ENCODE assay signal across 20 cellular contexts in the genomic region with DNA sequence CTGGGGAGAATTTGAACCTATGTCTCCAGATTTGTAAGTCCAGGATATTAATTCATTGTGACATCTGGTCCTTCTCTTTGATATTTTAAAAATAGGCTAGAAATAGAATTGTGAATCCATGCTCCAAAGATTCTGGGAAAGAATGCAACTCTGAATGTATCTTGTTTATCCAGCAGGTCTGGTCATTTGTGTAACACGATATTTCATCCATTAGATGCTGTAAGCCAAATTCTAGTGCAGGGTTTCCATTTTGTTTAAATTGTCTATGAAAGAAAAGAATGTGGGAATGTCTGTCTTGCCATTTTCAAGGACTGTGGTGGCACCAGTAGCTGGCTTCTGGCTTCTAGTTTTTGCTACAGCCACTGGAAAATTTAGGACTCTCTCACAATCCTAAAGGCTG.
"Had no signal": no experiment of that assay in that cellular context is flagged by ENCODE, and none has a peak within 500 bp of the region (broad histone marks: within the 10 kb centered on the region; RNA-seq: fewer than 3 reads in every experiment).

No MANE protein-coding gene starts in this region.

- ATAC-seq: activated CD8-positive, alpha-beta T cell treated with anti-CD3 and anti-CD28 coated beads, Interleukin-2, amount 10 ng/mL, durations not matched to agents 7 days and 5 days had no signal

- H3K36me3 ChIP-seq: breast epithelium had no signal

- H3K36me3 Mint-ChIP-seq: activated naive CD4-positive, alpha-beta T cell treated with anti-CD3 and anti-CD28 coated beads, Interleukin-2, amount 50 U/mL, for 24 hours had no signal

- DNase-seq: activated CD4-positive, alpha-beta T cell treated with anti-CD3 and anti-CD28 coated beads for 48 hours; activated CD4-positive, alpha-beta T cell treated with anti-CD3 and anti-CD28 coated beads, Interleukin-2, amount 50 U/mL, for 4 hours; activated CD4-positive, CD25-positive, alpha-beta regulatory T cell treated with anti-CD3 and anti-CD28 coated beads, Interleukin-2, amount 50 U/mL, for 72 hours; activated CD8-positive, alpha-beta memory T cell treated with anti-CD3 and anti-CD28 coated beads, Interleukin-2, amount 50 U/mL, for 48 hours; activated CD8-positive, alpha-beta T cell treated with anti-CD3 and anti-CD28 coated beads, Interleukin-2, amount 10 ng/mL, durations not matched to agents 7 days and 5 days; activated effector memory CD4-positive, alpha-beta T cell treated with Interleukin-2 at 50 U/mL for 16 hours; activated naive CD4-positive, alpha-beta T cell; activated T-cell treated with anti-CD3 and anti-CD28 coated beads, Interleukin-2, amount 50 U/mL, for 1 hour; aorta; caudate nucleus; KG1; NCI-H1092; NCI-H1417; NCI-H1930; NCI-H524; PC-9; SK-N-SH had no signal

- H3K4me3 Mint-ChIP-seq: activated CD8-positive, alpha-beta T cell treated with anti-CD3 and anti-CD28 coated beads, Interleukin-2, amount 10 ng/mL, durations not matched to agents 7 days and 5 days; activated naive CD4-positive, alpha-beta T cell treated with anti-CD3 and anti-CD28 coated beads, Interleukin-2, amount 50 U/mL, for 24 hours; activated T-helper 1 cell treated with anti-CD3 and anti-CD28 coated beads, Interleukin-12 subunit alpha, Interleukin-12 subunit beta, Interleukin-2, Interleukin-4 antibody, amounts not matched to agents 30 ng/mL and 10 ng/mL and 1 ng/mL, durations not matched to agents 14 hours and 24 hours and 36 hours had no signal

- H3K4me1 Mint-ChIP-seq: activated naive CD4-positive, alpha-beta T cell treated with anti-CD3 and anti-CD28 coated beads, Interleukin-2, amount 50 U/mL, for 24 hours had no signal

- H3K9ac ChIP-seq: SK-N-SH had no signal

- H3K4me1 ChIP-seq: breast epithelium had no signal

- H2AFZ ChIP-seq: PC-9 had no signal

- H3K27ac Mint-ChIP-seq: activated CD8-positive, alpha-beta T cell treated with anti-CD3 and anti-CD28 coated beads, Interleukin-2, amount 10 ng/mL, durations not matched to agents 7 days and 5 days; activated naive CD4-positive, alpha-beta T cell treated with anti-CD3 and anti-CD28 coated beads, Interleukin-2, amount 50 U/mL, for 24 hours; activated T-helper 1 cell treated with anti-CD3 and anti-CD28 coated beads, Interleukin-12 subunit alpha, Interleukin-12 subunit beta, Interleukin-2, Interleukin-4 antibody, amounts not matched to agents 30 ng/mL and 10 ng/mL and 1 ng/mL, durations not matched to agents 14 hours and 24 hours and 36 hours had no signal

- H3K27me3 ChIP-seq: breast epithelium had no signal

- H3K4me2 ChIP-seq: PC-9, SK-N-SH had no signal

- H3K27ac ChIP-seq: breast epithelium, PC-9 had no signal

- H3K9me3 ChIP-seq: breast epithelium, SK-N-SH had no signal

- H3K4me3 ChIP-seq: breast epithelium, PC-9 had no signal

- H3K9me3 Mint-ChIP-seq: activated T-helper 1 cell treated with anti-CD3 and anti-CD28 coated beads, Interleukin-12 subunit alpha, Interleukin-12 subunit beta, Interleukin-2, Interleukin-4 antibody, amounts not matched to agents 30 ng/mL and 10 ng/mL and 1 ng/mL, durations not matched to agents 14 hours and 24 hours and 36 hours had no signal
